16 cellular contexts compared by ENCODE assay signal in the genomic region with DNA sequence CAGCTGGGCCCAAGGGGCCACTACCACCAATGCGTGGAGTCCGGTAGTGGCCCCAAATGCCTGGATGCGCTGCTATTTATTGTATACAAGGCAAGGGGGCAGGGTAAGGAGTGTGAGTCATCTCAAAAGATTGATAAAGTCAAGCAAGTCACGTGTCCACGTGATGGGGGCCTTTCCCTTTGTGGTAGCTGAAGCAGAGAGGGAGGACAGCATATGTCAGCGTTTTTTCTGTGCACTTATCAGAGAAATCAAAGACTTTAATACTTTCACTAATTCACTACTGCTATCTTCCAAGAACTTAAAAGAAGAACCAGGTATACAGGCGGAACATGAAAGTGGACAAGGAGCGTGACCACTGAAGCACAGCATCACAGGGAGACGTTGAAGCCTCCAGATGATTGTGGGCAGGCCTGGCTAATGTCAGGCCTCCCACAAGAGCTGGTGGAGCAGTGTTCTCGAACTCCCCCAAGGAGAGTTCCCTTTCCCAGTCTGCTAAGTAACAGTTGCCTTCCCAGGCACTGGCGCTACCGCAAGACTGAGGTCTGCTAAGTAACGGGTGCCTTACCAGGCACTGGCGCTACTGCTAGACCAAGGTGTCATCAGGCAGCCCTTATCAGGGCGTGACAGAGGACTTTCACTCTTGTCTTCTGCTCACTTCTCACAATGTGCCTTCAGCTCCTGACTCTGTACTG. TPM values are rescaled to one million over a fixed set of nuclear protein-coding genes. Genes with fewer than 3 reads are reported as not detected.
DNase-seq lines count a peak whose midpoint lies in the region; ATAC-seq and TF ChIP-seq lines count a peak whose summit lies in the region.
"Had no signal": no experiment of that assay in that cellular context is flagged by ENCODE, and none has a peak within 500 bp of the region (broad histone marks: within the 10 kb centered on the region; RNA-seq: fewer than 3 reads in every experiment).

No MANE protein-coding gene starts in this region.

- CTCF ChIA-PET in activated CD4-positive, alpha-beta memory T cell treated with anti-CD3 and anti-CD28 coated beads, Interleukin-2, amount 10 ng/mL, durations not matched to agents 7 days and 5 days (lab: Charles Lee) = interaction anchor here (0.6 to 2.4 kb wide), 4 partner anchors 9 to 173 kb away, joined by 3 to 8 read pairs (median 4); no protein-coding TSS in a partner anchor

- H3K9me3 ChIP-seq in BLaER1 treated with 17β-estradiol and CSF1 and Interleukin-3, amounts not matched to agents 10 nM and 100 nM (replicated peaks in 1 of 11) = no peaks in the 10 kb centered on the region
- H3K9me3 ChIP-seq in Karpas-422 (ENCODE audit: low read length) = no peaks in the 10 kb centered on the region
- H3K9me3 ChIP-seq: breast epithelium, Caco-2, suprapubic skin had no signal

- peaks cover 0 to 2% (median 0%) of the 10 kb centered on the region in 11 experiments; a peak in 1 of 22 replicates for H4K20me1 ChIP-seq in BLaER1 treated with 17β-estradiol and CSF1 and Interleukin-3, amounts not matched to agents 10 nM and 100 nM
- H4K20me1 ChIP-seq in Karpas-422 (ENCODE audit: insufficient read depth, low read depth, low read length) = no peaks in the 10 kb centered on the region

- peaks cover 30 to 50% (median 37%) of the 10 kb centered on the region in 10 experiments for H3K4me1 ChIP-seq in BLaER1 treated with 17β-estradiol and CSF1 and Interleukin-3, amounts not matched to agents 10 nM and 100 nM
- no peaks in the 10 kb centered on the region for H3K4me1 ChIP-seq in Karpas-422 (ENCODE audit: low read length)
- H3K4me1 ChIP-seq: breast epithelium, Caco-2, suprapubic skin had no signal

- no peak for TF ChIP-seq CTCF in CD14-positive monocyte (IDR thresholded peaks at IDR 0.05)

- DNase-seq in ELR (ENCODE audit: low read depth) (peak; percentile 64), iris pigment epithelial cell (ENCODE audit: low read depth) (peak; percentile 33), CD14-positive monocyte (ENCODE audit: low spot score) (no peak), Karpas-422 (no peak)
- DNase-seq in activated CD4-positive, alpha-beta memory T cell treated with anti-CD3 and anti-CD28 coated beads, Interleukin-2, amount 10 ng/mL, durations not matched to agents 7 days and 5 days = peak; percentile 60
- DNase-seq: Caco-2, glutamatergic neuron, Kasumi-1, NCI-H2029 treated with DMSO at 0.1 percent for 48 hours, retina, Right ventricle myocardium superior had no signal

- H3K36me3 Mint-ChIP-seq in activated CD4-positive, alpha-beta memory T cell treated with anti-CD3 and anti-CD28 coated beads, Interleukin-2, amount 10 ng/mL, durations not matched to agents 7 days and 5 days (ENCODE audit: low read depth) = peaks cover 30% of the 10 kb centered on the region
- H3K36me3 Mint-ChIP-seq in CD14-positive monocyte = peaks cover 20 to 51% of the 10 kb centered on the region in 2 donors

- H3K27me3 ChIP-seq in BLaER1 treated with 17β-estradiol and CSF1 and Interleukin-3, amounts not matched to agents 10 nM and 100 nM = no peaks in the 10 kb centered on the region
- no peaks in the 10 kb centered on the region for H3K27me3 ChIP-seq in Karpas-422 (ENCODE audit: low read length)
- H3K27me3 ChIP-seq: breast epithelium, suprapubic skin had no signal

- H3K27ac Mint-ChIP-seq in activated CD4-positive, alpha-beta memory T cell treated with anti-CD3 and anti-CD28 coated beads, Interleukin-2, amount 10 ng/mL, durations not matched to agents 7 days and 5 days = no peak overlapping the region
- H3K27ac Mint-ChIP-seq in CD14-positive monocyte = peak overlapping the region in 3 of 7 donors; percentile 26 to 57 (median 40)

- H3K27ac ChIP-seq in BLaER1 treated with 17β-estradiol and CSF1 and Interleukin-3, amounts not matched to agents 10 nM and 100 nM = peak overlapping the region in 10 of 11 experiments; percentile 32 to 66 (median 52); a peak in 21 of 22 replicates
- H3K27ac ChIP-seq in Karpas-422 (ENCODE audit: low read length) = no peak overlapping the region
- H3K27ac ChIP-seq: breast epithelium, suprapubic skin had no signal

- no peak overlapping the region for H3K4me3 Mint-ChIP-seq in activated CD4-positive, alpha-beta memory T cell treated with anti-CD3 and anti-CD28 coated beads, Interleukin-2, amount 10 ng/mL, durations not matched to agents 7 days and 5 days
- H3K4me3 Mint-ChIP-seq in CD14-positive monocyte = no peak overlapping the region

- H3K9ac ChIP-seq in BLaER1 treated with 17β-estradiol and CSF1 and Interleukin-3, amounts not matched to agents 10 nM and 100 nM = peak overlapping the region in 9 of 11 experiments; percentile 1 to 42 (median 27); a peak in 9 of 22 replicates
- no peak overlapping the region for H3K9ac ChIP-seq in Karpas-422 (ENCODE audit: low read length)

- intact Hi-C loops in CD14-positive monocyte (cut with micrococcal nuclease) = no loop called here

- ATAC-seq in HG03378 (IDR thresholded peaks at IDR 0.05; ENCODE audit: unreplicated experiment) = no peak

- no peaks in the 10 kb centered on the region for H3K9me3 Mint-ChIP-seq in activated CD4-positive, alpha-beta memory T cell treated with anti-CD3 and anti-CD28 coated beads, Interleukin-2, amount 10 ng/mL, durations not matched to agents 7 days and 5 days
- no peaks in the 10 kb centered on the region for H3K9me3 Mint-ChIP-seq in CD14-positive monocyte

- H3K4me3 ChIP-seq in BLaER1 treated with 17β-estradiol and CSF1 and Interleukin-3, amounts not matched to agents 10 nM and 100 nM = no peak overlapping the region
- no peak overlapping the region for H3K4me3 ChIP-seq in Karpas-422 (ENCODE audit: low read length)
- H3K4me3 ChIP-seq: breast epithelium, suprapubic skin had no signal

- H3K79me2 ChIP-seq in Karpas-422 (ENCODE audit: low read length) = no peaks in the 10 kb centered on the region

- no peaks in the 10 kb centered on the region for H3K9me2 ChIP-seq in Karpas-422 (replicated peaks; ENCODE audit: insufficient read depth, low read length)

- H3K27me3 Mint-ChIP-seq in activated CD4-positive, alpha-beta memory T cell treated with anti-CD3 and anti-CD28 coated beads, Interleukin-2, amount 10 ng/mL, durations not matched to agents 7 days and 5 days = no peaks in the 10 kb centered on the region
- peaks cover 0 to 2% (median 0%) of the 10 kb centered on the region in 3 donors for H3K27me3 Mint-ChIP-seq in CD14-positive monocyte (ENCODE audit: low read depth in 3 of 3)

- H3K4me1 Mint-ChIP-seq in activated CD4-positive, alpha-beta memory T cell treated with anti-CD3 and anti-CD28 coated beads, Interleukin-2, amount 10 ng/mL, durations not matched to agents 7 days and 5 days = peaks cover 10% of the 10 kb centered on the region
- H3K4me1 Mint-ChIP-seq in CD14-positive monocyte = no peaks in the 10 kb centered on the region

- peak overlapping the region; percentile 43 to 85 (median 61) for H3K4me2 ChIP-seq in BLaER1 treated with 17β-estradiol and CSF1 and Interleukin-3, amounts not matched to agents 10 nM and 100 nM
- no peak overlapping the region for H3K4me2 ChIP-seq in Karpas-422 (ENCODE audit: low read depth, low read length, poor library complexity, severe bottlenecking)

- no peak overlapping the region for H2AFZ ChIP-seq in Karpas-422 (ENCODE audit: low read length)

- POLR2A ChIA-PET in activated CD4-positive, alpha-beta memory T cell treated with anti-CD3 and anti-CD28 coated beads, Interleukin-2, amount 10 ng/mL, durations not matched to agents 7 days and 5 days (lab: Charles Lee) = interaction anchor here (0.8 to 2.5 kb wide), 4 partner anchors 9 to 36 kb away, joined by 3 to 8 read pairs (median 4); a partner anchor contains a TSS

- H3K36me3 ChIP-seq in BLaER1 treated with 17β-estradiol and CSF1 and Interleukin-3, amounts not matched to agents 10 nM and 100 nM = peaks cover 0 to 82% (median 51%) of the 10 kb centered on the region in 11 experiments; a peak in 19 of 22 replicates
- peaks cover 8% of the 10 kb centered on the region for H3K36me3 ChIP-seq in Karpas-422 (ENCODE audit: insufficient read depth, low read length)
- H3K36me3 ChIP-seq: breast epithelium, suprapubic skin had no signal

RNA-seq across cellular contexts. Expression of a gene that starts 10.8 kb away (rescaled TPM):
- total RNA-seq in activated CD4-positive, alpha-beta memory T cell treated with anti-CD3 and anti-CD28 coated beads, Interleukin-2, amount 10 ng/mL, durations not matched to agents 7 days and 5 days = under 1 TPM in 1 of 2 experiments, not detected in 1; 0.38 TPM
- not detected for polyA plus RNA-seq in CD14-positive monocyte
- total RNA-seq in Karpas-422 (2014; rRNA removed; shearing (Covaris generic); ENCODE audit: low replicate concordance) = not detected in 2 replicates
- total RNA-seq: Caco-2, kidney epithelial cell, suprapubic skin had no signal

RNA-seq across cellular contexts. Expression of a gene that starts 17.9 kb away (rescaled TPM):
- 10 to 100 TPM; 13.4 to 13.5 TPM for total RNA-seq in activated CD4-positive, alpha-beta memory T cell treated with anti-CD3 and anti-CD28 coated beads, Interleukin-2, amount 10 ng/mL, durations not matched to agents 7 days and 5 days
- polyA plus RNA-seq in CD14-positive monocyte = under 1 TPM; 0.17 to 0.20 TPM
- 3.7 and 4.6 TPM in 2 replicates for total RNA-seq in Karpas-422 (2014; rRNA removed; shearing (Covaris generic); ENCODE audit: low replicate concordance)

RNA-seq across cellular contexts. Expression of a gene that starts 27.1 kb away (rescaled TPM):
- total RNA-seq in activated CD4-positive, alpha-beta memory T cell treated with anti-CD3 and anti-CD28 coated beads, Interleukin-2, amount 10 ng/mL, durations not matched to agents 7 days and 5 days = 10 to 100 TPM; 42.2 to 42.7 TPM
- polyA plus RNA-seq in CD14-positive monocyte = 10 to 100 TPM; 41.3 to 41.7 TPM
- total RNA-seq in Karpas-422 (2014; rRNA removed; shearing (Covaris generic); ENCODE audit: low replicate concordance) = 29.3 and 36.5 TPM in 2 replicates

RNA-seq across cellular contexts. Expression of a gene that starts 36.2 kb away (rescaled TPM):
- total RNA-seq in activated CD4-positive, alpha-beta memory T cell treated with anti-CD3 and anti-CD28 coated beads, Interleukin-2, amount 10 ng/mL, durations not matched to agents 7 days and 5 days = 10 to 100 TPM; 42.2 to 42.7 TPM
- polyA plus RNA-seq in CD14-positive monocyte = 10 to 100 TPM; 16.1 to 24.7 TPM
- 24.4 and 44.2 TPM in 2 replicates for total RNA-seq in Karpas-422 (2014; rRNA removed; shearing (Covaris generic); ENCODE audit: low replicate concordance)

RNA-seq across cellular contexts. Expression of a gene that starts 40.0 kb away (rescaled TPM):
- 100 to 1,000 TPM; 106 to 107 TPM for total RNA-seq in activated CD4-positive, alpha-beta memory T cell treated with anti-CD3 and anti-CD28 coated beads, Interleukin-2, amount 10 ng/mL, durations not matched to agents 7 days and 5 days
- polyA plus RNA-seq in CD14-positive monocyte = 1 to 10 TPM; 8.5 to 9.9 TPM
- 29.0 and 54.7 TPM in 2 replicates for total RNA-seq in Karpas-422 (2014; rRNA removed; shearing (Covaris generic); ENCODE audit: low replicate concordance)

Comparison
In these comparisons a context has a peak if more than half of its experiments do, and no peak if none do; other contexts are left out.
1. DNase-seq: peak in ELR (single experiment), activated CD4-positive, alpha-beta memory T cell treated with anti-CD3 and anti-CD28 coated beads, Interleukin-2, amount 10 ng/mL, durations not matched to agents 7 days and 5 days (single experiment) and iris pigment epithelial cell (single experiment); none in CD14-positive monocyte (single experiment) and Karpas-422 (single experiment).